Comparison of ENCODE assay signal across 1 cellular context in the genomic region with DNA sequence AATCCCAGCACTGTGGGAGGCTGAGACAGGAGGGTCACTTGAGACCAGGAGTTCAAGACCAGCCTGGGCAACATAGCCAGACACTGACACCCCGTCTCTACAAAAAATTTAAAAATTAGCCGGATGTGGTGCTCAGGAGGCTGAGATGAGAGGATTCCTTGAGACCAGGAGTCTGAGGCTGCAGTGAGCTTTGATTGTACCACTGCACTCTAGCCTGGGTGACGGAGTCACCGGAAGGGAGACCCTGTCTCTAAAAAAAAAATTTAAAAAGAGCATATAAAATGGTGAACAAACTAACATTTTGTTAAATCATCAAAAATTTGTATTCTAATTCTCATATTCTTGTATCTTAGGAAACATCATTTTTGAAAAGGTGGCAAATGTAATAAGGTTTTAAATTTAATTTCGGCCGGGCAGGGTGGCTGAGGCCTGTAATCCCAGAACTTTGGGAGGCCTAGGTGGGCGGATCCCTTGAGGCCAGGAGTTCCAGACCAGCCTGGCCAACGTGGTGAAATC.
TF ChIP-seq lines count a peak whose summit lies in the region.

No MANE protein-coding gene starts in this region.

TF ChIP-seq in HepG2, 621 proteins besides CTCF, POLR2A, EP300 and RAD21 (continued from another document):
- TF ChIP-seq MAFK (conservative IDR thresholded peaks at IDR 0.05 in 1 of 2, IDR thresholded peaks at IDR 0.05 in 1 of 2; ENCODE audit: low read length in 2 of 2) (peak; percentile 4 to 51; a peak in 2 of 4 replicates), MTF1 (CRISPR knock-in tag; IDR thresholded peaks at IDR 0.05) (no peak)
